In genomic region chr16:64092284-64092683, GRCh38 we compare ENCODE assay signal across 19 cellular contexts.
DNase-seq lines count a peak whose midpoint lies in the region; ATAC-seq and TF ChIP-seq lines count a peak whose summit lies in the region.
"Had no signal": no experiment of that assay in that cellular context is flagged by ENCODE, and none has a peak within 500 bp of the region (broad histone marks: within the 10 kb centered on the region; RNA-seq: fewer than 3 reads in every experiment).

No MANE protein-coding gene starts in this region.

- CTCF ChIA-PET in AG04449 (lab: Yijun Ruan, JAX), result interaction anchor here (1.3 kb wide), 1 partner anchor 40 kb away, joined by 3 read pairs; no protein-coding TSS in a partner anchor

- H3K4me1 Mint-ChIP-seq in stimulated activated naive B cell treated with anti-CD40 and anti-IgM and Interleukin-4, amounts not matched to agents 10 μg/mL and 1 μg/mL and 100 μg/mL, for 72 hours, result no peaks in the 10 kb centered on the region
- H3K4me1 Mint-ChIP-seq: activated naive CD8-positive, alpha-beta T cell treated with anti-CD3 and anti-CD28 coated beads for 36 hours had no signal

- POLR2A ChIA-PET in AG04449 (lab: Yijun Ruan, JAX), result no interaction called here

- ATAC-seq in HG02840 (IDR thresholded peaks at IDR 0.05; ENCODE audit: low FRiP score, unreplicated experiment) (no peak), HG03457 (IDR thresholded peaks at IDR 0.05; ENCODE audit: unreplicated experiment) (no peak)
- no peak for ATAC-seq in stimulated activated naive B cell treated with anti-CD40 and anti-IgM and Interleukin-4, amounts not matched to agents 10 μg/mL and 1 μg/mL and 100 μg/mL, for 72 hours (replicated peaks)
- ATAC-seq: K562, left ventricle myocardium superior had no signal

- no peak overlapping the region for H3K4me3 Mint-ChIP-seq in stimulated activated naive B cell treated with anti-CD40 and anti-IgM and Interleukin-4, amounts not matched to agents 10 μg/mL and 1 μg/mL and 100 μg/mL, for 72 hours
- H3K4me3 Mint-ChIP-seq: activated naive CD8-positive, alpha-beta T cell treated with anti-CD3 and anti-CD28 coated beads for 36 hours; neural crest cell had no signal

- DNase-seq in AG04449 (ENCODE audit: low read depth, low spot score) (peak; percentile 46), HS-27A (ENCODE audit: low read depth) (peak; percentile 69), astrocyte of the hippocampus (ENCODE audit: low read depth, low spot score) (peak; percentile 72), iris pigment epithelial cell (ENCODE audit: low read depth) (peak; percentile 78)
- DNase-seq in stimulated activated CD4-positive, alpha-beta T cell treated with anti-CD3 and anti-CD28 coated beads, Interleukin-4, amount 100 ng/mL, for 4 hours, result no peak
- DNase-seq in stimulated activated naive B cell treated with anti-CD40 and anti-IgM and Interleukin-4, amounts not matched to agents 10 μg/mL and 1 μg/mL and 100 μg/mL, for 72 hours, result no peak
- DNase-seq: activated CD8-positive, alpha-beta memory T cell treated with anti-CD3 and anti-CD28 coated beads, Interleukin-2, amount 50 U/mL, for 48 hours; activated naive CD8-positive, alpha-beta T cell treated with anti-CD3 and anti-CD28 coated beads for 36 hours; head of caudate nucleus; left ventricle myocardium superior; NCI-H1694 treated with DMSO at 0.1 percent for 48 hours; NCI-H748 treated with DMSO at 0.1 percent for 48 hours; stimulated activated CD4-positive, alpha-beta T cell treated with anti-CD3 and anti-CD28 coated beads, Interleukin-12 subunit alpha, Interleukin-12 subunit beta, amount 100 ng/mL, for 4 hours; transverse colon had no signal

- no peaks in the 10 kb centered on the region for H3K9me3 Mint-ChIP-seq in stimulated activated naive B cell treated with anti-CD40 and anti-IgM and Interleukin-4, amounts not matched to agents 10 μg/mL and 1 μg/mL and 100 μg/mL, for 72 hours
- H3K9me3 Mint-ChIP-seq: neural crest cell had no signal

- no peak for TF ChIP-seq CTCF in AG04449 (IDR thresholded peaks at IDR 0.05; ENCODE audit: insufficient read depth, low read length, missing control alignments)

- no peak overlapping the region for H3K4me3 ChIP-seq in AG04449 (ENCODE audit: low read depth, low read length)
- H3K4me3 ChIP-seq: K562, SK-N-MC, transverse colon had no signal

- no peak overlapping the region for H3K27ac Mint-ChIP-seq in stimulated activated naive B cell treated with anti-CD40 and anti-IgM and Interleukin-4, amounts not matched to agents 10 μg/mL and 1 μg/mL and 100 μg/mL, for 72 hours
- H3K27ac Mint-ChIP-seq: activated naive CD8-positive, alpha-beta T cell treated with anti-CD3 and anti-CD28 coated beads for 36 hours had no signal

- no peaks in the 10 kb centered on the region for H3K36me3 Mint-ChIP-seq in stimulated activated naive B cell treated with anti-CD40 and anti-IgM and Interleukin-4, amounts not matched to agents 10 μg/mL and 1 μg/mL and 100 μg/mL, for 72 hours
- H3K36me3 Mint-ChIP-seq: activated naive CD8-positive, alpha-beta T cell treated with anti-CD3 and anti-CD28 coated beads for 36 hours had no signal

- H3K27me3 Mint-ChIP-seq in stimulated activated naive B cell treated with anti-CD40 and anti-IgM and Interleukin-4, amounts not matched to agents 10 μg/mL and 1 μg/mL and 100 μg/mL, for 72 hours, result no peaks in the 10 kb centered on the region
- H3K27me3 Mint-ChIP-seq: activated naive CD8-positive, alpha-beta T cell treated with anti-CD3 and anti-CD28 coated beads for 36 hours had no signal

Comparison
In these comparisons a context has a peak if more than half of its experiments do, and no peak if none do; other contexts are left out.
1. DNase-seq: peak in AG04449 (single experiment), HS-27A (single experiment), astrocyte of the hippocampus (single experiment) and iris pigment epithelial cell (single experiment); none in stimulated activated CD4-positive, alpha-beta T cell treated with anti-CD3 and anti-CD28 coated beads, Interleukin-4, amount 100 ng/mL, for 4 hours (0 of 2) and stimulated activated naive B cell treated with anti-CD40 and anti-IgM and Interleukin-4, amounts not matched to agents 10 μg/mL and 1 μg/mL and 100 μg/mL, for 72 hours (single experiment).